8 cellular contexts compared by ENCODE assay signal in genomic region chr2:101188683-101189405, GRCh38. TPM values are rescaled to one million over a fixed set of nuclear protein-coding genes. Genes with fewer than 3 reads are reported as not detected.
DNase-seq lines count a peak whose midpoint lies in the region; ATAC-seq and TF ChIP-seq lines count a peak whose summit lies in the region.

No MANE protein-coding gene starts in this region.

- no peaks in the 10 kb centered on the region for H3K4me1 ChIP-seq in upper lobe of right lung

- H3K36me3 ChIP-seq in upper lobe of right lung = no peaks in the 10 kb centered on the region

- no peak overlapping the region for H3K4me3 Mint-ChIP-seq in stimulated activated naive CD8-positive, alpha-beta T cell treated with anti-CD3 and anti-CD28 coated beads, Interleukin-15, amount 100 ng/mL, for 72 hours

- no peak overlapping the region for H3K27ac ChIP-seq in upper lobe of right lung

- H3K27ac Mint-ChIP-seq in stimulated activated naive CD8-positive, alpha-beta T cell treated with anti-CD3 and anti-CD28 coated beads, Interleukin-15, amount 100 ng/mL, for 72 hours = no peak overlapping the region

- no peaks in the 10 kb centered on the region for H3K4me1 Mint-ChIP-seq in stimulated activated naive CD8-positive, alpha-beta T cell treated with anti-CD3 and anti-CD28 coated beads, Interleukin-15, amount 100 ng/mL, for 72 hours

- no peak for ATAC-seq in stimulated activated naive CD8-positive, alpha-beta T cell treated with anti-CD3 and anti-CD28 coated beads, Interleukin-15, Interleukin-2, amounts not matched to agents 100 U/mL and 50 U/mL, for 24 hours
- no peak for ATAC-seq in stimulated activated naive CD8-positive, alpha-beta T cell treated with anti-CD3 and anti-CD28 coated beads, Interleukin-15, amount 100 ng/mL, for 72 hours
- peak; percentile 69 for ATAC-seq in upper lobe of right lung
- ATAC-seq in HG03457 (IDR thresholded peaks at IDR 0.05; ENCODE audit: unreplicated experiment) = no peak

- peaks cover 0 to 9% of the 10 kb centered on the region in 2 donors for H3K9me3 Mint-ChIP-seq in stimulated activated naive CD8-positive, alpha-beta T cell treated with anti-CD3 and anti-CD28 coated beads, Interleukin-15, amount 100 ng/mL, for 72 hours

- DNase-seq in stimulated activated naive CD8-positive, alpha-beta T cell treated with anti-CD3 and anti-CD28 coated beads, Interleukin-15, Interleukin-2, amounts not matched to agents 100 U/mL and 50 U/mL, for 24 hours = peak; percentile 19
- no peak for DNase-seq in stimulated activated naive CD8-positive, alpha-beta T cell treated with anti-CD3 and anti-CD28 coated beads, Interleukin-15, amount 100 ng/mL, for 72 hours
- DNase-seq in SK-N-DZ (ENCODE audit: low spot score) (peak; percentile 37), hepatic stellate cell (ENCODE audit: low spot score) (peak; percentile 71), upper lobe of right lung (no peak), LoVo (ENCODE audit: low spot score) (no peak)
- no peak for DNase-seq in activated CD8-positive, alpha-beta memory T cell treated with anti-CD3 and anti-CD28 coated beads, Interleukin-2, amount 50 U/mL, for 48 hours

- intact Hi-C loops in upper lobe of right lung (cut with DNase I) = no loop called here

- peak; percentile 58 for TF ChIP-seq CTCF in upper lobe of right lung (IDR thresholded peaks at IDR 0.05)

- H3K27me3 Mint-ChIP-seq in stimulated activated naive CD8-positive, alpha-beta T cell treated with anti-CD3 and anti-CD28 coated beads, Interleukin-15, amount 100 ng/mL, for 72 hours = no peaks in the 10 kb centered on the region

- H3K9me3 ChIP-seq in upper lobe of right lung = no peaks in the 10 kb centered on the region

- no peak overlapping the region for H3K4me3 ChIP-seq in upper lobe of right lung

- H3K27me3 ChIP-seq in upper lobe of right lung = no peaks in the 10 kb centered on the region

RNA-seq across cellular contexts. Expression of gene TBC1D8, which starts 37.7 kb away (rescaled TPM):
- 11.0 and 15.7 TPM in 2 replicates for polyA plus RNA-seq in SK-N-DZ (2014; cell fraction: cytosol; rRNA removed)
- polyA plus RNA-seq in SK-N-DZ (2014; cell fraction: nucleus; rRNA removed) = 37.5 and 50.8 TPM in 2 replicates
- 19.9 TPM for total RNA-seq in upper lobe of right lung

Comparison
In these comparisons a context has a peak if more than half of its experiments do, and no peak if none do; other contexts are left out.
1. DNase-seq: peak in stimulated activated naive CD8-positive, alpha-beta T cell treated with anti-CD3 and anti-CD28 coated beads, Interleukin-15, Interleukin-2, amounts not matched to agents 100 U/mL and 50 U/mL, for 24 hours (single experiment), SK-N-DZ (single experiment) and hepatic stellate cell (single experiment); none in stimulated activated naive CD8-positive, alpha-beta T cell treated with anti-CD3 and anti-CD28 coated beads, Interleukin-15, amount 100 ng/mL, for 72 hours (0 of 2), upper lobe of right lung (single experiment), LoVo (single experiment) and activated CD8-positive, alpha-beta memory T cell treated with anti-CD3 and anti-CD28 coated beads, Interleukin-2, amount 50 U/mL, for 48 hours (single experiment).